8 cellular contexts compared by ENCODE assay signal in the genomic region with DNA sequence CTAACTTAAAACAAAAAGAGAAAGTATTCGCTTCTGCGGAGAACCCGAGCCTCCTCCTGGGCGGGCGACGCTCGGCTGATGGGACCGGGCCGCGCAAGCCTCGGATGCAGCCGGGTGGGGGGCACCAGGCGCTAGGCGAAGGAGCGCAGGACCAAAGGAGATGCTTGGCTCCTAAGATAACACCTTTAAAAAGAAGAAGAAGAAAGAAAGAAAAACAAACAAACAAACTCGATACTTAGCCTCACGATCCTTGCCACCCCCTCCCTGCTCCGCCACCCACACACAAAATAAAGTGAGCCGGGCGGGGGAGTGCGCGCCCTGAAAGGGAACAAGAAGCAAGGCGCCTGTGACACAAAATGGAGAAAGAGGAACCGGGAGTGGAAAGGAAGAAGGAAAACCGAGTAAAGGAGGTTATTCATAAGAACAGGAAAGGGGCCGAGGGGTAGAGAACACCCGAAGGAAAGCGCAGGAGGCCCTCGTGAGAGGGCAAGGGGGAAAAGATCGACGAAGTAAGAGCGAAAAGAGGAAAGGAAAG. TPM values are rescaled to one million over a fixed set of nuclear protein-coding genes. Genes with fewer than 3 reads are reported as not detected.
DNase-seq lines count a peak whose midpoint lies in the region; ATAC-seq and TF ChIP-seq lines count a peak whose summit lies in the region.

No MANE protein-coding gene starts in this region.

- ATAC-seq in GM21786 (IDR thresholded peaks at IDR 0.05; ENCODE audit: unreplicated experiment) (peak; percentile 42), activated B cell treated with CpG ODN at 0.5 μM for 24 hours (ENCODE audit: low read depth) (peak; percentile 45)

- peak overlapping the region; percentile 94 for H3K27ac ChIP-seq in layer of hippocampus (ENCODE audit: low read depth, low read length)

- TF ChIP-seq CTCF in activated B cell treated with CpG ODN at 0.5 μM for 24 hours (IDR thresholded peaks at IDR 0.05) (no peak), chondrocyte (IDR thresholded peaks at IDR 0.05) (peak; percentile 31)

- H3K27ac Mint-ChIP-seq in activated B cell treated with CpG ODN at 0.5 μM for 24 hours (peak overlapping the region; percentile 100), chondrocyte (ENCODE audit: unreplicated experiment) (peak overlapping the region; percentile 97)

- POLR2A ChIA-PET in activated B cell treated with CpG ODN at 0.5 μM for 24 hours (lab: Charles Lee), result interaction anchor here (0.6 to 5.6 kb wide), 6 partner anchors 22 to 596 kb away, joined by 3 to 83 read pairs (median 34); a partner anchor contains a TSS

- H3K27me3 ChIP-seq in layer of hippocampus (ENCODE audit: control insufficient read depth, insufficient read depth, low read length), result no peaks in the 10 kb centered on the region

- peaks cover 16% of the 10 kb centered on the region for H3K36me3 Mint-ChIP-seq in activated B cell treated with CpG ODN at 0.5 μM for 24 hours (ENCODE audit: low read depth)
- H3K36me3 Mint-ChIP-seq in chondrocyte (ENCODE audit: low read depth), result no peaks in the 10 kb centered on the region

- DNase-seq in EH (ENCODE audit: low read depth) (peak; percentile 50), LHCN-M2 (ENCODE audit: low read depth) (peak; percentile 60), activated B cell treated with CpG ODN at 0.5 μM for 24 hours (peak; percentile 61), chondrocyte (ENCODE audit: low spot score) (no peak), SKM-1 treated with dmso at 0.1 percent for 144 hours (lab: John Stamatoyannopoulos, UW; ENCODE audit: unreplicated experiment) (no peak)
- DNase-seq in stimulated activated CD4-positive, alpha-beta T cell treated with anti-CD3 and anti-CD28 coated beads, Interleukin-1b, Interleukin-23, amount 100 ng/mL, for 4 hours (ENCODE audit: low read depth in 2 of 2), result peak; percentile 55 to 68

- no peaks in the 10 kb centered on the region for H3K27me3 Mint-ChIP-seq in activated B cell treated with CpG ODN at 0.5 μM for 24 hours
- H3K27me3 Mint-ChIP-seq in chondrocyte (ENCODE audit: low read depth), result peaks cover 4% of the 10 kb centered on the region

- H3K4me3 Mint-ChIP-seq in activated B cell treated with CpG ODN at 0.5 μM for 24 hours, result peak overlapping the region; percentile 97
- peak overlapping the region; percentile 94 for H3K4me3 Mint-ChIP-seq in chondrocyte (ENCODE audit: unreplicated experiment)

- H3K9me3 Mint-ChIP-seq in activated B cell treated with CpG ODN at 0.5 μM for 24 hours (no peaks in the 10 kb centered on the region), chondrocyte (ENCODE audit: low read depth) (no peaks in the 10 kb centered on the region)

- H3K4me1 Mint-ChIP-seq in activated B cell treated with CpG ODN at 0.5 μM for 24 hours, result peaks cover 27% of the 10 kb centered on the region
- H3K4me1 Mint-ChIP-seq in chondrocyte (ENCODE audit: low read depth), result peaks cover 13% of the 10 kb centered on the region

- CTCF ChIA-PET in activated B cell treated with CpG ODN at 0.5 μM for 24 hours (lab: Charles Lee), result no interaction called here

- intact Hi-C loops in activated B cell treated with CpG ODN at 0.5 μM for 24 hours (cut with micrococcal nuclease), result loop anchor here (1.0 to 10.0 kb wide), 17 partner anchors 23 to 1187 kb away; a partner anchor contains a TSS

RNA-seq across cellular contexts. Expression of a gene that starts 34.0 kb away (rescaled TPM):
- total RNA-seq in LHCN-M2 (2014; rRNA removed) (0.26 TPM in 1 of 2 replicates, not detected in the other), activated B cell treated with CpG ODN at 0.5 μM for 24 hours (not detected in 2 replicates), chondrocyte (not detected in 3 replicates)
- polyA plus RNA-seq in LHCN-M2 (2012), result not detected

Comparison
In these comparisons a context has a peak if more than half of its experiments do, and no peak if none do; other contexts are left out.
1. DNase-seq: peak in EH (single experiment), LHCN-M2 (single experiment), activated B cell treated with CpG ODN at 0.5 μM for 24 hours (single experiment) and stimulated activated CD4-positive, alpha-beta T cell treated with anti-CD3 and anti-CD28 coated beads, Interleukin-1b, Interleukin-23, amount 100 ng/mL, for 4 hours (2 of 2); none in chondrocyte (single experiment) and SKM-1 treated with dmso at 0.1 percent for 144 hours (single experiment).